In the genomic region with DNA sequence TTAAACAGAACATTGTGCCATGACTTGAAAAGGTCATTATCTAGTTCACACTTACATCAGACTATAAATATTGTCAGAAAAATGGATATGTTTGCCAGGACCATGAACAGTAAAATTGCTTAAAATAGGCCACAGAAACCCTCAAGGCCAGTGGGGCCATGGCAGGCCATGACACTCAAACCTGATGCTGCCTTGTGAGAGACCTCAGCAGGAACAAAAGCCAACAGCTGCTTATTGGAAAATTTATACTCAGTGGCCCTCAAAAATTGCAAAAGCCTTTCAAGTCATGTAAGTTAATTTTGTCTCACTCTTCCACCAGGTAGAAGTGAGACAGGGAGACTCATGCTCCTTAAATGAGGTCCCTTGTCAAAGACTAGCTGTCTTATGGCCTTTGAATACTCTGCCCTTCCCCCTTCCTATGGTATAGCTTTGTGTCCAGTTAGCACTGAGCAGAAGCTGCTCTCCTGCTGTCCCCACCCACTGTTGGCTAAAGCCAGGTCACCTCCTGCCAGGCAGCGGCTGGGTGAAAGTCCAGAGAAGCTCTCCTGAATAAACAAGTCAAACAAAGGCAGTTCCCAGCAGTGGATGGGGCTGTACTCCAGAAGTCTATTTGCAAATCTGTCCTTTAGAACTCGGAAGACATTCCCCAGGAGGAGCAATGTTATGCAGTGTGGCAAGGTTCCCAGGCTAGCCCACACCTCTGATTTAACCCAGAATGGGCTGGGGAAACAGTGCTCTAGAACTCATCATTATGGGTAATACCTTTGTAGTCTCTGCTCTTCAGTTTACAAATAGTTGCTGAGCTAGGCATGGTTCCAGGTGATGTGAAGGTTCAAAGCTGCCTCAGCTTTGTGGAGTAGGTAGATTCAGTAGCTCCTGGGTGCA, we compare ENCODE assay signal across 1 cellular context.
A peak's percentile ranks its signal among the peaks of the same experiment; 100 is the strongest.
TF ChIP-seq lines count a peak whose summit lies in the region.

No MANE protein-coding gene starts in this region.

TF ChIP-seq in HepG2, 621 proteins besides CTCF, POLR2A, EP300 and RAD21 (continued from another document and continues in another):
- TF ChIP-seq ZFP36 (IDR thresholded peaks at IDR 0.05; ENCODE audit: borderline replicate concordance, low read depth, low read length, partially characterized antibody) = no peak
- peak; percentile 81 for TF ChIP-seq ETV5 (CRISPR knock-in tag; IDR thresholded peaks at IDR 0.05; ENCODE audit: borderline replicate concordance)
- TF ChIP-seq HNF4A (CRISPR knock-in tag; IDR thresholded peaks at IDR 0.05) = peak; percentile 98
- TF ChIP-seq GATAD2A (CRISPR knock-in tag; IDR thresholded peaks at IDR 0.05) = peak; percentile 92
- TF ChIP-seq, protein P1, sequence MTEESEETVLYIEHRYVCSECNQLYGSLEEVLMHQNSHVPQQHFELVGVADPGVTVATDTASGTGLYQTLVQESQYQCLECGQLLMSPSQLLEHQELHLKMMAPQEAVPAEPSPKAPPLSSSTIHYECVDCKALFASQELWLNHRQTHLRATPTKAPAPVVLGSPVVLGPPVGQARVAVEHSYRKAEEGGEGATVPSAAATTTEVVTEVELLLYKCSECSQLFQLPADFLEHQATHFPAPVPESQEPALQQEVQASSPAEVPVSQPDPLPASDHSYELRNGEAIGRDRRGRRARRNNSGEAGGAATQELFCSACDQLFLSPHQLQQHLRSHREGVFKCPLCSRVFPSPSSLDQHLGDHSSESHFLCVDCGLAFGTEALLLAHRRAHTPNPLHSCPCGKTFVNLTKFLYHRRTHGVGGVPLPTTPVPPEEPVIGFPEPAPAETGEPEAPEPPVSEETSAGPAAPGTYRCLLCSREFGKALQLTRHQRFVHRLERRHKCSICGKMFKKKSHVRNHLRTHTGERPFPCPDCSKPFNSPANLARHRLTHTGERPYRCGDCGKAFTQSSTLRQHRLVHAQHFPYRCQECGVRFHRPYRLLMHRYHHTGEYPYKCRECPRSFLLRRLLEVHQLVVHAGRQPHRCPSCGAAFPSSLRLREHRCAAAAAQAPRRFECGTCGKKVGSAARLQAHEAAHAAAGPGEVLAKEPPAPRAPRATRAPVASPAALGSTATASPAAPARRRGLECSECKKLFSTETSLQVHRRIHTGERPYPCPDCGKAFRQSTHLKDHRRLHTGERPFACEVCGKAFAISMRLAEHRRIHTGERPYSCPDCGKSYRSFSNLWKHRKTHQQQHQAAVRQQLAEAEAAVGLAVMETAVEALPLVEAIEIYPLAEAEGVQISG (CRISPR knock-in tag; IDR thresholded peaks at IDR 0.05) = peak; percentile 67; the same call in 1 of the 2 replicates
- TF ChIP-seq ZNF225 (CRISPR knock-in tag; IDR thresholded peaks at IDR 0.05) = no peak
- TF ChIP-seq TBX3 (IDR thresholded peaks at IDR 0.05; ENCODE audit: borderline replicate concordance) = no peak
- peak; percentile 73; the same call in 1 of the 2 replicates for TF ChIP-seq MEF2D (CRISPR knock-in tag; IDR thresholded peaks at IDR 0.05)
- peak; percentile 74; the same call in 1 of the 2 replicates for TF ChIP-seq BRD4 (CRISPR knock-in tag; IDR thresholded peaks at IDR 0.05)
- no peak for TF ChIP-seq SNRNP70 (IDR thresholded peaks at IDR 0.05; ENCODE audit: low read depth, low read length)
- TF ChIP-seq TRAFD1 (CRISPR knock-in tag; IDR thresholded peaks at IDR 0.05; ENCODE audit: borderline replicate concordance) = peak; percentile 20; the same call in 1 of the 2 replicates
- TF ChIP-seq, protein P2, sequence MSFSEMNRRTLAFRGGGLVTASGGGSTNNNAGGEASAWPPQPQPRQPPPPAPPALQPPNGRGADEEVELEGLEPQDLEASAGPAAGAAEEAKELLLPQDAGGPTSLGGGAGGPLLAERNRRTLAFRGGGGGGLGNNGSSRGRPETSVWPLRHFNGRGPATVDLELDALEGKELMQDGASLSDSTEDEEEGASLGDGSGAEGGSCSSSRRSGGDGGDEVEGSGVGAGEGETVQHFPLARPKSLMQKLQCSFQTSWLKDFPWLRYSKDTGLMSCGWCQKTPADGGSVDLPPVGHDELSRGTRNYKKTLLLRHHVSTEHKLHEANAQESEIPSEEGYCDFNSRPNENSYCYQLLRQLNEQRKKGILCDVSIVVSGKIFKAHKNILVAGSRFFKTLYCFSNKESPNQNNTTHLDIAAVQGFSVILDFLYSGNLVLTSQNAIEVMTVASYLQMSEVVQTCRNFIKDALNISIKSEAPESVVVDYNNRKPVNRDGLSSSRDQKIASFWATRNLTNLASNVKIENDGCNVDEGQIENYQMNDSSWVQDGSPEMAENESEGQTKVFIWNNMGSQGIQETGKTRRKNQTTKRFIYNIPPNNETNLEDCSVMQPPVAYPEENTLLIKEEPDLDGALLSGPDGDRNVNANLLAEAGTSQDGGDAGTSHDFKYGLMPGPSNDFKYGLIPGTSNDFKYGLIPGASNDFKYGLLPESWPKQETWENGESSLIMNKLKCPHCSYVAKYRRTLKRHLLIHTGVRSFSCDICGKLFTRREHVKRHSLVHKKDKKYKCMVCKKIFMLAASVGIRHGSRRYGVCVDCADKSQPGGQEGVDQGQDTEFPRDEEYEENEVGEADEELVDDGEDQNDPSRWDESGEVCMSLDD (CRISPR knock-in tag; IDR thresholded peaks at IDR 0.05; ENCODE audit: borderline replicate concordance) = no peak
- peak; percentile 64; the same call in 1 of the 2 replicates for TF ChIP-seq SNAPC4 (CRISPR knock-in tag; IDR thresholded peaks at IDR 0.05)
- no peak for TF ChIP-seq ZBTB7A (CRISPR knock-in tag; IDR thresholded peaks at IDR 0.05)
- TF ChIP-seq TOPORS (CRISPR knock-in tag; IDR thresholded peaks at IDR 0.05) = no peak
- TF ChIP-seq ZBTB8A (CRISPR knock-in tag; IDR thresholded peaks at IDR 0.05; ENCODE audit: borderline replicate concordance, low read depth) = no peak
- no peak for TF ChIP-seq ZBTB38 (CRISPR knock-in tag; IDR thresholded peaks at IDR 0.05)
- TF ChIP-seq TP53 (CRISPR knock-in tag; conservative IDR thresholded peaks at IDR 0.05) = no peak
- peak; percentile 57 for TF ChIP-seq ZNF143 (CRISPR knock-in tag; IDR thresholded peaks at IDR 0.05)
- TF ChIP-seq, protein P3, sequence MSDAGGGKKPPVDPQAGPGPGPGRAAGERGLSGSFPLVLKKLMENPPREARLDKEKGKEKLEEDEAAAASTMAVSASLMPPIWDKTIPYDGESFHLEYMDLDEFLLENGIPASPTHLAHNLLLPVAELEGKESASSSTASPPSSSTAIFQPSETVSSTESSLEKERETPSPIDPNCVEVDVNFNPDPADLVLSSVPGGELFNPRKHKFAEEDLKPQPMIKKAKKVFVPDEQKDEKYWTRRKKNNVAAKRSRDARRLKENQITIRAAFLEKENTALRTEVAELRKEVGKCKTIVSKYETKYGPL (CRISPR knock-in tag; IDR thresholded peaks at IDR 0.05) = 0 out of 2 replicates have a peak, but pooled peaks have one; percentile 52
- TF ChIP-seq ZNF784 (CRISPR knock-in tag; IDR thresholded peaks at IDR 0.05; ENCODE audit: borderline replicate concordance) = no peak
- TF ChIP-seq RNF2 (conservative IDR thresholded peaks at IDR 0.05; ENCODE audit: low read depth) = no peak
- peak; percentile 65; the same call in 1 of the 2 replicates for TF ChIP-seq SATB2 (CRISPR knock-in tag; IDR thresholded peaks at IDR 0.05)
- TF ChIP-seq ZNF3 (CRISPR knock-in tag; IDR thresholded peaks at IDR 0.05) = 0 out of 2 replicates have a peak, but pooled peaks have one; percentile 51
- peak; percentile 97 for TF ChIP-seq FOXO1 (CRISPR knock-in tag; IDR thresholded peaks at IDR 0.05)
- TF ChIP-seq THAP9 (CRISPR knock-in tag; IDR thresholded peaks at IDR 0.05; ENCODE audit: borderline replicate concordance) = peak; percentile 46; the same call in 1 of the 2 replicates
- TF ChIP-seq FOXJ3 (CRISPR knock-in tag; IDR thresholded peaks at IDR 0.05; ENCODE audit: borderline replicate concordance) = peak; percentile 93
- TF ChIP-seq ELF1 (CRISPR knock-in tag; IDR thresholded peaks at IDR 0.05) = peak; percentile 63
- peak; percentile 86 for TF ChIP-seq CBX5 (CRISPR knock-in tag; IDR thresholded peaks at IDR 0.05; ENCODE audit: borderline replicate concordance)
- TF ChIP-seq ZNF317 (CRISPR knock-in tag; IDR thresholded peaks at IDR 0.05) = peak; percentile 84
- TF ChIP-seq ZNF75D (CRISPR knock-in tag; IDR thresholded peaks at IDR 0.05; ENCODE audit: borderline replicate concordance) = no peak
- TF ChIP-seq ZKSCAN1 (IDR thresholded peaks at IDR 0.05; ENCODE audit: low read length) = peak; percentile 20; the same call in 1 of the 2 replicates
- no peak for TF ChIP-seq THAP8 (CRISPR knock-in tag; IDR thresholded peaks at IDR 0.05; ENCODE audit: borderline replicate concordance)
